Comparison of ENCODE assay signal across 9 cellular contexts in the genomic region with DNA sequence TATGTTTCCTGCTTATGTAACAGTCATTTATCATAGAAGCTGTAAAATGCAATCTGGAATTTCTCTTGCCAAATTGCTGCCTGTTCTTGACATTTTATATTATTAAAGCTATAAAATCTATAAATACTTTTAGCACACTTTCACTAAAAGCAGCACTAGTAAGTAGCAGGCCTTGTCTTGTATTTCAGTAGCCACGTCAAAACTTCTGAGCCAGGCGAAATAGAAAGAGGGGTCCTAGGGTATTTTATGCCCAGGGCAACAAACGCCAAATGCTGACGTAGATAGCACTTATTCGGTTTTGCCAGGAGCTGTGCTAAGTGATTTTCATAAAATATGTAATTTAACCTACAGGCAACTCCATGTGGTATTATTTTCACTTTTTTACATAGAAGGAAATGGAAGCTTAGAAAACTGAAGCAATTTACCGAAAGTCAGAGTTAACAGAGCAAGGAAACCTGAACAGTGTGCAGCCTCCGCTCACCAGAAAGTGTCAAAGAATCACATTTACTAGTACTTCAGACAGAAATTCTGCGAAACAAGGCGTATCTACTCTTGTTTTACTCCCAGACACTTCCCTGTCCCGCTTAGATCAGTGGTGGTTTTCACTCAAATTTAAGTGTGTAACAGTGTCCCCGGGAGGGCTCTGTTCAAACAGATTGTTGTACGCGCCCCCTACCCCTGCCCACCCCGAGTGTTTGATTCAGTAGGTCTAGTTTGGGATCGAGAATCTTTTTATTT. TPM values are rescaled to one million over a fixed set of nuclear protein-coding genes. Genes with fewer than 3 reads are reported as not detected.
DNase-seq lines count a peak whose midpoint lies in the region; FAIRE-seq and TF ChIP-seq lines count a peak whose summit lies in the region.
"Had no signal": no experiment of that assay in that cellular context is flagged by ENCODE, and none has a peak within 500 bp of the region (broad histone marks: within the 10 kb centered on the region; RNA-seq: fewer than 3 reads in every experiment).

No MANE protein-coding gene starts in this region.

- H3K4me3 ChIP-seq in GM23248, result peak overlapping the region; percentile 93
- no peak overlapping the region for H3K4me3 ChIP-seq in endothelial cell of umbilical vein (replicated peaks in 1 of 3; ENCODE audit: insufficient read depth in 1 of 3, low read depth in 1 of 3, low read length in 3 of 3)
- H3K4me3 ChIP-seq in sigmoid colon, result peak overlapping the region in 3 of 4 donors; percentile 65 to 74 (median 71)

- POLR2A ChIA-PET in endothelial cell of umbilical vein (lab: Charles Lee), result interaction anchor here (0.6 kb wide), 2 partner anchors 114 to 209 kb away, joined by 4 to 5 read pairs; no protein-coding TSS in a partner anchor

- H2AFZ ChIP-seq in GM23248 (peak overlapping the region; percentile 96), endothelial cell of umbilical vein (ENCODE audit: low read depth, low read length) (no peak overlapping the region)

- intact Hi-C loops in endothelial cell of umbilical vein (cut with micrococcal nuclease) (loop anchor here (1.0 to 5.0 kb wide), 4 partner anchors 223 to 665 kb away; partner anchors contain the start of genes CARF, NBEAL1 and RAPH1), sigmoid colon (cut with DNase I) (loop anchor here (2.0 to 10.0 kb wide), 3 partner anchors 91 to 417 kb away; partner anchors contain the start of genes ABI2 and NBEAL1)

- in situ Hi-C loops in GM23248 (cut with MboI) (no loop called here), KBM-7 (cut with MboI; ENCODE audit: low pct_unique_long_range_greater_than_20kb, low sequenced_read_pairs) (no loop called here)

- H3K27ac ChIP-seq in GM23248 (peak overlapping the region; percentile 99; the same call in 1 of the 2 replicates), endothelial cell of umbilical vein (ENCODE audit: insufficient read depth, low read depth, low read length) (no peak overlapping the region), sigmoid colon (peak overlapping the region; percentile 91 to 95 (median 92))

- peaks cover 33% of the 10 kb centered on the region for H3K79me2 ChIP-seq in GM23248 (ENCODE audit: insufficient read depth)
- H3K79me2 ChIP-seq in endothelial cell of umbilical vein (ENCODE audit: control insufficient read depth, insufficient read depth, low read length), result peaks cover 29% of the 10 kb centered on the region

- H4K20me1 ChIP-seq in GM23248 (ENCODE audit: insufficient read depth), result no peaks in the 10 kb centered on the region
- H4K20me1 ChIP-seq in endothelial cell of umbilical vein (replicated peaks; ENCODE audit: control insufficient read depth, extremely low read depth, insufficient read depth, low read length), result no peaks in the 10 kb centered on the region

- no peak for TF ChIP-seq EP300 in sigmoid colon (IDR thresholded peaks at IDR 0.05)

- CTCF ChIA-PET in endothelial cell of umbilical vein (lab: Charles Lee), result interaction anchor here (1.2 to 3.0 kb wide), 5 partner anchors 10 to 577 kb away, joined by 4 to 21 read pairs (median 5); no protein-coding TSS in a partner anchor

- 88 to 90% methylated on average over 15 of the region's 15 CpGs for WGBS in GM23248 (ENCODE audit: low coverage in 1 of 2, low lambda C conversion rate in 2 of 2, missing lambda C conversion rate in 2 of 2), 2 experiments
- 89% methylated on average over 15 of the region's 15 CpGs for WGBS in sigmoid colon, 2 donors

- BruUV-seq in endothelial cell of umbilical vein (replicated peaks; lab: Mats Ljungman, UMichigan), result no TSS peak

- no peaks in the 10 kb centered on the region for H3K9me1 ChIP-seq in endothelial cell of umbilical vein (replicated peaks; ENCODE audit: control insufficient read depth, extremely low read depth, insufficient read depth, low read length)

- H3K36me3 ChIP-seq in GM23248 (ENCODE audit: low read depth) (no peaks in the 10 kb centered on the region), endothelial cell of umbilical vein (ENCODE audit: control insufficient read depth in 2 of 2, extremely low read depth in 1 of 2, insufficient read depth in 2 of 2, low read length in 2 of 2) (no peaks in the 10 kb centered on the region), sigmoid colon (no peaks in the 10 kb centered on the region)

- dilution Hi-C loops in endothelial cell of umbilical vein (cut with MboI; ENCODE audit: extremely low pct_ligation_motif_present, low sequenced_read_pairs), result no loop called here

- H3F3A ChIP-seq in GM23248 (ENCODE audit: insufficient read depth), result peaks cover 11% of the 10 kb centered on the region

- H3K4me1 ChIP-seq in GM23248 (ENCODE audit: insufficient read depth) (peaks cover 17% of the 10 kb centered on the region), endothelial cell of umbilical vein (ENCODE audit: control insufficient read depth, extremely low read depth, insufficient read depth, low read length) (peaks cover 5% of the 10 kb centered on the region), sigmoid colon (peaks cover 0 to 25% (median 24%) of the 10 kb centered on the region in 4 donors)

- H3K4me2 ChIP-seq in GM23248 (ENCODE audit: unreplicated experiment), result peak overlapping the region; percentile 92
- no peak overlapping the region for H3K4me2 ChIP-seq in endothelial cell of umbilical vein (ENCODE audit: insufficient read depth, low read length)

- no peaks in the 10 kb centered on the region for H3K9me2 ChIP-seq in GM23248 (ENCODE audit: insufficient read depth)

- H3K9ac ChIP-seq in GM23248 (peak overlapping the region; percentile 96), endothelial cell of umbilical vein (replicated peaks; ENCODE audit: extremely low read depth, insufficient read depth, low read length) (no peak overlapping the region)

- TF ChIP-seq POLR2A in endothelial cell of umbilical vein (IDR thresholded peaks at IDR 0.05; ENCODE audit: low read depth, low read length) (no peak), sigmoid colon (IDR thresholded peaks at IDR 0.05) (no peak)

- TF ChIP-seq CTCF in endothelial cell of umbilical vein (IDR thresholded peaks at IDR 0.05; ENCODE audit: extremely low read depth in 1 of 2, insufficient read depth in 1 of 2, low read depth in 1 of 2, low read length in 2 of 2), result no peak
- no peak for TF ChIP-seq CTCF in sigmoid colon (IDR thresholded peaks at IDR 0.05)

- DNase-seq in GM23248 (no peak), RPMI7951 (ENCODE audit: low read depth) (peak; percentile 15), endothelial cell of umbilical vein (ENCODE audit: low read depth, low spot score) (no peak), sigmoid colon (no peak), KBM-7 (no peak), NCI-H2081 (lab: John Stamatoyannopoulos, UW) (no peak), dermis blood vessel endothelial cell (no peak)
- DNase-seq in stimulated activated CD4-positive, alpha-beta T cell treated with anti-CD3 and anti-CD28 coated beads, Interleukin-15, amount 100 ng/mL, for 24 hours, result no peak
- DNase-seq: SW 1271 had no signal

- peak; percentile 48 for FAIRE-seq in endothelial cell of umbilical vein (lab: Jason Lieb, UNC)

- H3K27me3 ChIP-seq in GM23248 (replicated peaks; ENCODE audit: insufficient read depth) (no peaks in the 10 kb centered on the region), endothelial cell of umbilical vein (ENCODE audit: control insufficient read depth in 2 of 2, insufficient read depth in 2 of 2, low read length in 2 of 2) (no peaks in the 10 kb centered on the region), sigmoid colon (no peaks in the 10 kb centered on the region)

- no peaks in the 10 kb centered on the region for H3K9me3 ChIP-seq in GM23248 (ENCODE audit: low read depth)
- H3K9me3 ChIP-seq in endothelial cell of umbilical vein (replicated peaks; ENCODE audit: control insufficient read depth, insufficient read depth, low read length), result no peaks in the 10 kb centered on the region
- H3K9me3 ChIP-seq in sigmoid colon, result no peaks in the 10 kb centered on the region

TF ChIP-seq in endothelial cell of umbilical vein, 7 proteins besides CTCF, POLR2A, EP300 and RAD21:
- TF ChIP-seq FOS (IDR thresholded peaks at IDR 0.05; ENCODE audit: borderline replicate concordance, insufficient read depth, low read length), result no peak
- no peak for TF ChIP-seq MAX (IDR thresholded peaks at IDR 0.05; ENCODE audit: insufficient read depth, insufficient read length)
- no peak for TF ChIP-seq JUN (IDR thresholded peaks at IDR 0.05; ENCODE audit: borderline replicate concordance, insufficient read depth, insufficient read length, low read depth)
- TF ChIP-seq EZH2 (IDR thresholded peaks at IDR 0.05; ENCODE audit: borderline replicate concordance, low read depth, low read length, severe bottlenecking), result no peak
- no peak for TF ChIP-seq GATA2 (IDR thresholded peaks at IDR 0.05; ENCODE audit: insufficient read depth, insufficient read length, low read depth, low read length)
- TF ChIP-seq MYC (IDR thresholded peaks at IDR 0.05; ENCODE audit: low read depth, low read length), result no peak
- TF ChIP-seq POLR2AphosphoS5 (IDR thresholded peaks at IDR 0.05; ENCODE audit: insufficient read depth, low read depth, low read length), result no peak

RNA-seq across cellular contexts. Expression of gene CYP20A1, which starts 1.1 kb away (rescaled TPM):
- 51.1 and 51.2 TPM in 2 replicates for total RNA-seq in GM23248 (2014; rRNA removed; shearing (Covaris generic))
- polyA plus RNA-seq in GM23248 (2016; fragmentation: Nextera tagmentation; extraction: Ambion mirVana) (54.7 and 55.0 TPM in 2 replicates), endothelial cell of umbilical vein (6.6 and 9.6 TPM in 2 replicates), sigmoid colon (10 to 100 TPM in 1 of 3 donors, 1 to 10 TPM in 2; 4.8 to 10.8 (median 6.2) TPM)
- 31.4 and 31.8 TPM in 2 replicates for total RNA-seq in RPMI7951 (2014; rRNA removed; shearing (Covaris generic))
- total RNA-seq in endothelial cell of umbilical vein (19.7 and 26.5 TPM in 2 replicates), sigmoid colon (10 to 100 TPM; 22.7 to 35.4 (median 28.2) TPM), dermis blood vessel endothelial cell (45.8 and 47.6 TPM in 2 replicates)
- 11.8 and 13.9 TPM in 2 replicates for polyA plus RNA-seq in endothelial cell of umbilical vein (2011; cell fraction: cytosol; rRNA removed)
- 19.5 and 19.7 TPM in 2 replicates for polyA plus RNA-seq in endothelial cell of umbilical vein (2011; cell fraction: nucleus; rRNA removed)
- polyA plus RNA-seq in endothelial cell of umbilical vein (2012), result 11.8 and 15.6 TPM in 2 replicates
- 11.3 and 12.9 TPM in 2 replicates for polyA minus RNA-seq in endothelial cell of umbilical vein
- polyA minus RNA-seq in endothelial cell of umbilical vein (2011; cell fraction: cytosol; rRNA and poly(A)+ RNA removed), result 4.3 TPM
- 14.8 and 17.1 TPM in 2 replicates for polyA minus RNA-seq in endothelial cell of umbilical vein (2011; cell fraction: nucleus; rRNA and poly(A)+ RNA removed)

Comparison
In these comparisons a context has a peak if more than half of its experiments do, and no peak if none do; other contexts are left out.
1. H3K4me3 ChIP-seq: peak in GM23248 (single experiment) and sigmoid colon (3 of 4); none in endothelial cell of umbilical vein (0 of 3).